ENCODE assay signal across 1 cellular context in genomic region chr2:200376422-200377142, GRCh38.
TF ChIP-seq lines count a peak whose summit lies in the region.

No MANE protein-coding gene starts in this region.

TF ChIP-seq in HepG2, 621 proteins besides CTCF, POLR2A, EP300 and RAD21 (continued from another document):
- TF ChIP-seq PAXIP1 (CRISPR knock-in tag; conservative IDR thresholded peaks at IDR 0.05) (0 out of 2 replicates have a peak, but pooled peaks have one; percentile 40), DMAP1 (CRISPR knock-in tag; IDR thresholded peaks at IDR 0.05) (no peak), HNRNPH1 (optimal IDR thresholded peaks at IDR 0.05; ENCODE audit: low read depth, low read length) (no peak), DRAP1 (CRISPR knock-in tag; IDR thresholded peaks at IDR 0.05) (no peak), SOX6 (IDR thresholded peaks at IDR 0.05) (no peak), SOX6 (CRISPR knock-in tag; IDR thresholded peaks at IDR 0.05) (0 out of 2 replicates have a peak, but pooled peaks have one; percentile 24), BCL6 (CRISPR knock-in tag; IDR thresholded peaks at IDR 0.05) (peak; percentile 21; the same call in 1 of the 2 replicates), SRY (CRISPR knock-in tag; IDR thresholded peaks at IDR 0.05) (no peak), NR1H2 (CRISPR knock-in tag; IDR thresholded peaks at IDR 0.05; ENCODE audit: borderline replicate concordance, low read depth) (no peak), SCMH1 (CRISPR knock-in tag; IDR thresholded peaks at IDR 0.05; ENCODE audit: borderline replicate concordance) (no peak), HOXA7 (CRISPR knock-in tag; IDR thresholded peaks at IDR 0.05) (no peak), AKNA (CRISPR knock-in tag; IDR thresholded peaks at IDR 0.05; ENCODE audit: borderline replicate concordance) (no peak), RBM22 (optimal IDR thresholded peaks at IDR 0.05; ENCODE audit: low read length) (peak; percentile 68), AHR (CRISPR knock-in tag; IDR thresholded peaks at IDR 0.05) (no peak), MED13 (CRISPR knock-in tag; IDR thresholded peaks at IDR 0.05) (no peak), AHDC1 (CRISPR knock-in tag; IDR thresholded peaks at IDR 0.05; ENCODE audit: borderline replicate concordance) (0 out of 2 replicates have a peak, but pooled peaks have one; percentile 14), ZNF674 (CRISPR knock-in tag; IDR thresholded peaks at IDR 0.05; ENCODE audit: low read depth) (no peak), SKIL (CRISPR knock-in tag; IDR thresholded peaks at IDR 0.05; ENCODE audit: borderline replicate concordance) (no peak), CHCHD3 (CRISPR knock-in tag; IDR thresholded peaks at IDR 0.05) (no peak), TOE1 (CRISPR knock-in tag; IDR thresholded peaks at IDR 0.05) (no peak), ZNF234 (CRISPR knock-in tag; conservative IDR thresholded peaks at IDR 0.05) (no peak), ZNF547 (CRISPR knock-in tag; IDR thresholded peaks at IDR 0.05) (no peak), JUND (CRISPR knock-in tag; IDR thresholded peaks at IDR 0.05) (no peak), PCBP2 (optimal IDR thresholded peaks at IDR 0.05; ENCODE audit: low read depth, low read length, poor library complexity, severe bottlenecking) (no peak), SRF (IDR thresholded peaks at IDR 0.05; ENCODE audit: low read depth, low read length) (no peak), ZNF337 (CRISPR knock-in tag; IDR thresholded peaks at IDR 0.05; ENCODE audit: borderline replicate concordance, low read depth) (no peak), HMGXB4 (CRISPR knock-in tag; IDR thresholded peaks at IDR 0.05; ENCODE audit: borderline replicate concordance in 1 of 2, low read depth in 1 of 2) (no peak), TP53 (CRISPR knock-in tag; conservative IDR thresholded peaks at IDR 0.05) (no peak), FOSL2 (CRISPR knock-in tag; IDR thresholded peaks at IDR 0.05) (0 out of 2 replicates have a peak, but pooled peaks have one; percentile 10)
